ENCODE assay signal across 1 cellular context in the genomic region with DNA sequence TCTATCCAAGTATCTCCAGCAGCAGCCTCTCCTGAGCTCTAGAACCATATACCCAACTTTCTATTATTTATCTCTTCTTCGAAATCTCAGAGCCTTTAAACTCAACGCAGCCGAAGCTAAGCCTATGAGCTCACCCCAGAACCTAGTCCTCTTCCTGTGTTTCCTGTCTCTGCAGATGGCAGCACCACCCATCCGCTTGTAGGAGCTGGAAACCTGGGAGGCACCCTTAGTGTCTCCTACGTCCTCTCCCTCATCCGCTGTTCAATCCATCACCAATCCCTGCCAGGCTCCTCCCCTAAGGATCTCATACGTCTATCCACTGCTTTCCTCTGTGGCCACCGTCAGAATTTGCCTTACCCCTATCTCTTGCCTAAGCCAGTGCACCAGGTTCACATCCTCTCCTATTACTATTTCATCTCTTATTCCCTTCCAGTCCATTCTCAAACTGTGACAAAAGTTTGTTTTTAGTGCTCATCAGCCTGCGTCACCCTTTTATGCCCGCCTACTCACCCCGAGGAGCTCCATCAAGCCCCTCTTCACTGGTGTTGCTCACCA.
TF ChIP-seq lines count a peak whose summit lies in the region.

No MANE protein-coding gene starts in this region.

TF ChIP-seq in GM23338, 12 proteins besides CTCF, POLR2A, EP300 and RAD21 (continued from another document):
- TF ChIP-seq, protein P1, sequence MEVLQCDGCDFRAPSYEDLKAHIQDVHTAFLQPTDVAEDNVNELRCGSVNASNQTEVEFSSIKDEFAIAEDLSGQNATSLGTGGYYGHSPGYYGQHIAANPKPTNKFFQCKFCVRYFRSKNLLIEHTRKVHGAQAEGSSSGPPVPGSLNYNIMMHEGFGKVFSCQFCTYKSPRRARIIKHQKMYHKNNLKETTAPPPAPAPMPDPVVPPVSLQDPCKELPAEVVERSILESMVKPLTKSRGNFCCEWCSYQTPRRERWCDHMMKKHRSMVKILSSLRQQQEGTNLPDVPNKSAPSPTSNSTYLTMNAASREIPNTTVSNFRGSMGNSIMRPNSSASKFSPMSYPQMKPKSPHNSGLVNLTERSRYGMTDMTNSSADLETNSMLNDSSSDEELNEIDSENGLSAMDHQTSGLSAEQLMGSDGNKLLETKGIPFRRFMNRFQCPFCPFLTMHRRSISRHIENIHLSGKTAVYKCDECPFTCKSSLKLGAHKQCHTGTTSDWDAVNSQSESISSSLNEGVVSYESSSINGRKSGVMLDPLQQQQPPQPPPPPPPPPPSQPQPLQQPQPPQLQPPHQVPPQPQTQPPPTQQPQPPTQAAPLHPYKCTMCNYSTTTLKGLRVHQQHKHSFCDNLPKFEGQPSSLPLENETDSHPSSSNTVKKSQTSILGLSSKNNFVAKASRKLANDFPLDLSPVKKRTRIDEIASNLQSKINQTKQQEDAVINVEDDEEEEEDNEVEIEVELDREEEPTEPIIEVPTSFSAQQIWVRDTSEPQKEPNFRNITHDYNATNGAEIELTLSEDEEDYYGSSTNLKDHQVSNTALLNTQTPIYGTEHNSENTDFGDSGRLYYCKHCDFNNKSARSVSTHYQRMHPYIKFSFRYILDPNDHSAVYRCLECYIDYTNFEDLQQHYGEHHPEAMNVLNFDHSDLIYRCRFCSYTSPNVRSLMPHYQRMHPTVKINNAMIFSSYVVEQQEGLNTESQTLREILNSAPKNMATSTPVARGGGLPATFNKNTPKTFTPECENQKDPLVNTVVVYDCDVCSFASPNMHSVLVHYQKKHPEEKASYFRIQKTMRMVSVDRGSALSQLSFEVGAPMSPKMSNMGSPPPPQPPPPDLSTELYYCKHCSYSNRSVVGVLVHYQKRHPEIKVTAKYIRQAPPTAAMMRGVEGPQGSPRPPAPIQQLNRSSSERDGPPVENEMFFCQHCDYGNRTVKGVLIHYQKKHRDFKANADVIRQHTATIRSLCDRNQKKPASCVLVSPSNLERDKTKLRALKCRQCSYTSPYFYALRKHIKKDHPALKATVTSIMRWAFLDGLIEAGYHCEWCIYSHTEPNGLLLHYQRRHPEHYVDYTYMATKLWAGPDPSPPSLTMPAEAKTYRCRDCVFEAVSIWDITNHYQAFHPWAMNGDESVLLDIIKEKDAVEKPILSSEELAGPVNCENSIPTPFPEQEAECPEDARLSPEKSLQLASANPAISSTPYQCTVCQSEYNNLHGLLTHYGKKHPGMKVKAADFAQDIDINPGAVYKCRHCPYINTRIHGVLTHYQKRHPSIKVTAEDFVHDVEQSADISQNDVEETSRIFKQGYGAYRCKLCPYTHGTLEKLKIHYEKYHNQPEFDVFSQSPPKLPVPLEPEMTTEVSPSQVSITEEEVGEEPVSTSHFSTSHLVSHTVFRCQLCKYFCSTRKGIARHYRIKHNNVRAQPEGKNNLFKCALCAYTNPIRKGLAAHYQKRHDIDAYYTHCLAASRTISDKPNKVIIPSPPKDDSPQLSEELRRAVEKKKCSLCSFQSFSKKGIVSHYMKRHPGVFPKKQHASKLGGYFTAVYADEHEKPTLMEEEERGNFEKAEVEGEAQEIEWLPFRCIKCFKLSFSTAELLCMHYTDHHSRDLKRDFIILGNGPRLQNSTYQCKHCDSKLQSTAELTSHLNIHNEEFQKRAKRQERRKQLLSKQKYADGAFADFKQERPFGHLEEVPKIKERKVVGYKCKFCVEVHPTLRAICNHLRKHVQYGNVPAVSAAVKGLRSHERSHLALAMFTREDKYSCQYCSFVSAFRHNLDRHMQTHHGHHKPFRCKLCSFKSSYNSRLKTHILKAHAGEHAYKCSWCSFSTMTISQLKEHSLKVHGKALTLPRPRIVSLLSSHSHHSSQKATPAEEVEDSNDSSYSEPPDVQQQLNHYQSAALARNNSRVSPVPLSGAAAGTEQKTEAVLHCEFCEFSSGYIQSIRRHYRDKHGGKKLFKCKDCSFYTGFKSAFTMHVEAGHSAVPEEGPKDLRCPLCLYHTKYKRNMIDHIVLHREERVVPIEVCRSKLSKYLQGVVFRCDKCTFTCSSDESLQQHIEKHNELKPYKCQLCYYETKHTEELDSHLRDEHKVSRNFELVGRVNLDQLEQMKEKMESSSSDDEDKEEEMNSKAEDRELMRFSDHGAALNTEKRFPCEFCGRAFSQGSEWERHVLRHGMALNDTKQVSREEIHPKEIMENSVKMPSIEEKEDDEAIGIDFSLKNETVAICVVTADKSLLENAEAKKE (CRISPR knock-in tag; IDR thresholded peaks at IDR 0.05) = no peak
- TF ChIP-seq, protein P2, sequence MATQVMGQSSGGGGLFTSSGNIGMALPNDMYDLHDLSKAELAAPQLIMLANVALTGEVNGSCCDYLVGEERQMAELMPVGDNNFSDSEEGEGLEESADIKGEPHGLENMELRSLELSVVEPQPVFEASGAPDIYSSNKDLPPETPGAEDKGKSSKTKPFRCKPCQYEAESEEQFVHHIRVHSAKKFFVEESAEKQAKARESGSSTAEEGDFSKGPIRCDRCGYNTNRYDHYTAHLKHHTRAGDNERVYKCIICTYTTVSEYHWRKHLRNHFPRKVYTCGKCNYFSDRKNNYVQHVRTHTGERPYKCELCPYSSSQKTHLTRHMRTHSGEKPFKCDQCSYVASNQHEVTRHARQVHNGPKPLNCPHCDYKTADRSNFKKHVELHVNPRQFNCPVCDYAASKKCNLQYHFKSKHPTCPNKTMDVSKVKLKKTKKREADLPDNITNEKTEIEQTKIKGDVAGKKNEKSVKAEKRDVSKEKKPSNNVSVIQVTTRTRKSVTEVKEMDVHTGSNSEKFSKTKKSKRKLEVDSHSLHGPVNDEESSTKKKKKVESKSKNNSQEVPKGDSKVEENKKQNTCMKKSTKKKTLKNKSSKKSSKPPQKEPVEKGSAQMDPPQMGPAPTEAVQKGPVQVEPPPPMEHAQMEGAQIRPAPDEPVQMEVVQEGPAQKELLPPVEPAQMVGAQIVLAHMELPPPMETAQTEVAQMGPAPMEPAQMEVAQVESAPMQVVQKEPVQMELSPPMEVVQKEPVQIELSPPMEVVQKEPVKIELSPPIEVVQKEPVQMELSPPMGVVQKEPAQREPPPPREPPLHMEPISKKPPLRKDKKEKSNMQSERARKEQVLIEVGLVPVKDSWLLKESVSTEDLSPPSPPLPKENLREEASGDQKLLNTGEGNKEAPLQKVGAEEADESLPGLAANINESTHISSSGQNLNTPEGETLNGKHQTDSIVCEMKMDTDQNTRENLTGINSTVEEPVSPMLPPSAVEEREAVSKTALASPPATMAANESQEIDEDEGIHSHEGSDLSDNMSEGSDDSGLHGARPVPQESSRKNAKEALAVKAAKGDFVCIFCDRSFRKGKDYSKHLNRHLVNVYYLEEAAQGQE (IDR thresholded peaks at IDR 0.05; ENCODE audit: unreplicated experiment) = no peak
- TF ChIP-seq STAT1 (IDR thresholded peaks at IDR 0.05; ENCODE audit: unreplicated experiment) = no peak
